Comparison of ENCODE assay signal across 8 cellular contexts in the genomic region with DNA sequence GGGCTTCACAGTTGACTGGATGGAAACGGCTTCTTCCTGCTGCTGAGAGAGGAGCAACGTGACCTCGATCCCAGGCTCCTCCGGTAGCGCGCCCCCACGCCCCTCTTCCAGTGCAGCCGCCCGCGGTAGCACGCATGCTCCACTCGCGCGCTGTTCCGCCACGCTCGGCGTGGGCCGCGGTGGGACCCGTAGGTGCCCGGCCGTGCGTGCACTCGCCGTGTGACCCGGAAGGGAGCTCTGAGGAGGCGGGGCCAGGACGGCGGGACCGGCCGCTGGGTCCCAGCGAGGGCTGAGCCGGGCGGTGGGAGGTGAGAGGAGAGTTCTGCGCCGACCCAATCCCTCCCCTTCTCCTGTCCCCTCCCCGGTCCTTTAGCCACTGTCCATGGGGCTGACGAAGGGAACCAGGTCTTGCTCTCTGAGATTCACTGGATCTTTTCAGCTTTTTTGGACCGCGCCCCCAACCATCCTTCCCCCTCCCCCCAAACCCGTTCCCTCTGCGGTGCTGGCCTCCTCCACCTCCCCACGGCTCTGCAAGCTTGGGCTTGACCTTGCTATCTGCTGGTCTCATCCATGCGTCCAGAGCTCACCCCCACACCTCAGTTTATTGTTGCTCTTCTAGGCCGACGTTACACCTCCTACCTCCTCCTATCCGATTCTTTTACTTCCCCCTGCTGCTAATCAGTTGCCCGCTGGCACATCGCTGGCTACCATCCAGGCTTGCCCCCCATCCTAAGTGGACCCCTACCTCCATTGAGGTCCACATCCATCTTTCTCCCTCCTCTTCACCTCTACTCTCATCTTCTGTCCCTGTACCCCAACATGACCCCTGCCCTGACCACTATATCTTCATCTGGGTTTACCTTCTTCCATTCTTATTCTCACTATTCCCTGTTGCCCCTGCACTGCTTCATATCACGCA. TPM values are rescaled to one million over a fixed set of nuclear protein-coding genes. Genes with fewer than 3 reads are reported as not detected.
DNase-seq lines count a peak whose midpoint lies in the region; ATAC-seq and TF ChIP-seq lines count a peak whose summit lies in the region.

A gene (plus strand): TSS at position 255 of the 919 bp plus-strand sequence. CDS start 2,115 bp downstream, outside the sequence.

- peak within 1 kb of the TSS; percentile 94 for H3K4me2 ChIP-seq in MM.1S (ENCODE audit: low read depth, low read length)

- intact Hi-C loops in heart right ventricle (cut with DNase I) (loop anchor here in 1 of 10 donors (10.0 kb wide), 1 partner anchor 323 kb away; no protein-coding TSS in a partner anchor), posterior vena cava (cut with DNase I) (loop anchor here in 1 of 2 donors (10.0 kb wide), 1 partner anchor 143 kb away; no protein-coding TSS in a partner anchor), transverse colon (cut with DNase I; ENCODE audit: low total_unique reads) (no loop called here)

- H3K4me3 ChIP-seq in MM.1S (ENCODE audit: low read length): peak within 1 kb of the TSS; percentile 87
- H3K4me3 ChIP-seq in heart right ventricle: peak within 1 kb of the TSS; percentile 45 to 89 (median 78)
- peak within 1 kb of the TSS; percentile 57 to 75 (median 70) for H3K4me3 ChIP-seq in transverse colon

- H3K9ac ChIP-seq in MM.1S (ENCODE audit: low read length): peak within 1 kb of the TSS; percentile 72

- H2AFZ ChIP-seq in MM.1S (ENCODE audit: low read length): peak within 1 kb of the TSS; percentile 98

- H3K9me3 ChIP-seq in MM.1S (replicated peaks; ENCODE audit: insufficient read depth, low read length) (no peaks in the 10 kb centered on the region), heart right ventricle (no peaks in the 10 kb centered on the region), transverse colon (no peaks in the 10 kb centered on the region)

- H3K4me1 ChIP-seq in MM.1S (ENCODE audit: low read length) (peaks cover 8% of the 10 kb centered on the region; the same call in 1 of the 2 replicates), heart right ventricle (peaks cover 0 to 30% (median 17%) of the 10 kb centered on the region in 9 donors), transverse colon (peaks cover 0 to 21% (median 19%) of the 10 kb centered on the region in 4 donors)

- WGBS in heart right ventricle, 2 donors: 1 to 2% methylated on average over 50 to 51 of the region's 51 CpGs
- WGBS in transverse colon (ENCODE audit: low coverage in 1 of 2), 2 donors: 1 to 2% methylated on average over 12 to 28 of the region's 51 CpGs

- no peaks in the 10 kb centered on the region for H4K20me1 ChIP-seq in MM.1S (ENCODE audit: insufficient read depth, low read length)

- peak; percentile 95 to 99 (median 97) for ATAC-seq in heart right ventricle

- H3K36me3 ChIP-seq in MM.1S (replicated peaks; ENCODE audit: insufficient read depth, low read length) (no peaks in the 10 kb centered on the region; the same call in 1 of the 2 replicates), heart right ventricle (peaks cover 4 to 74% (median 28%) of the 10 kb centered on the region in 9 donors), transverse colon (peaks cover 0 to 19% (median 11%) of the 10 kb centered on the region in 4 donors)

- TF ChIP-seq POLR2A in transverse colon (IDR thresholded peaks at IDR 0.05): peak; percentile 77

- TF ChIP-seq CTCF in MM.1S (IDR thresholded peaks at IDR 0.05; ENCODE audit: low read length) (no peak), heart right ventricle (IDR thresholded peaks at IDR 0.05) (no peak), transverse colon (IDR thresholded peaks at IDR 0.05) (no peak)

- peaks cover 22% of the 10 kb centered on the region for H3K79me2 ChIP-seq in MM.1S (ENCODE audit: low read length)

- no peaks in the 10 kb centered on the region for H3K27me3 ChIP-seq in MM.1S (replicated peaks; ENCODE audit: insufficient read depth, low read length)
- no peaks in the 10 kb centered on the region for H3K27me3 ChIP-seq in heart right ventricle
- H3K27me3 ChIP-seq in transverse colon: no peaks in the 10 kb centered on the region

- H3K27ac ChIP-seq in MM.1S (ENCODE audit: low read length) (peak within 1 kb of the TSS; percentile 11; the same call in 1 of the 2 replicates), heart right ventricle (peak within 1 kb of the TSS in 9 of 10 donors; percentile 67 to 86 (median 76)), transverse colon (peak within 1 kb of the TSS; percentile 77 to 86 (median 82))

- H3F3A ChIP-seq in MM.1S (ENCODE audit: insufficient read depth, low read length): peaks cover 6% of the 10 kb centered on the region

- DNase-seq in GF-D8 (lab: John Stamatoyannopoulos, UW) (peak; percentile 32), H4 (ENCODE audit: low spot score) (peak; percentile 79), MM.1S (peak; percentile 83), T-helper 1 cell (peak; percentile 65 to 82 (median 74)), amniotic epithelial cell (ENCODE audit: low read depth) (peak; percentile 71), heart right ventricle (peak; percentile 86 to 90), posterior vena cava (ENCODE audit: low spot score) (peak; percentile 96), transverse colon (peak; percentile 90)

- in situ Hi-C loops in transverse colon (cut with MboI; ENCODE audit: low pct_ligation_motif_present in 1 of 4, low pct_unique_long_range_greater_than_20kb in 1 of 4, low sequenced_read_pairs in 3 of 4): no loop called here

- H3K9me2 ChIP-seq in MM.1S (replicated peaks; ENCODE audit: insufficient read depth, low read length): no peaks in the 10 kb centered on the region

- no peak for TF ChIP-seq EP300 in transverse colon (IDR thresholded peaks at IDR 0.05; ENCODE audit: low read depth)

RNA-seq across cellular contexts. Expression of the gene that starts here (rescaled TPM):
- 18.2 and 18.5 TPM in 2 replicates for total RNA-seq in H4 (2014; rRNA removed; shearing (Covaris generic))
- 10 to 100 TPM in 8 of 10 donors, 1 to 10 TPM in 2; 7.8 to 17.1 (median 13.4) TPM for total RNA-seq in heart right ventricle
- polyA plus RNA-seq in heart right ventricle: 10 to 100 TPM in 1 of 2 donors, 1 to 10 TPM in 1; 9.0 to 32.0 TPM
- 10 to 100 TPM; 24.5 to 25.5 TPM for total RNA-seq in posterior vena cava
- 10 to 100 TPM; 41.1 to 69.9 (median 50.3) TPM for total RNA-seq in transverse colon

Comparison
In these comparisons a context has a peak if more than half of its experiments do, and no peak if none do; other contexts are left out.
1. Peak in every context shown above with its lines: DNase-seq, ATAC-seq, H3K4me3 ChIP-seq and H3K27ac ChIP-seq.
2. DNase-seq: peak in every context shown above with its lines; median percentile 96 in posterior vena cava; 90 in transverse colon; 88 in heart right ventricle; 83 in MM.1S; 79 in H4; 74 in T-helper 1 cell; 71 in amniotic epithelial cell; 32 in GF-D8.
3. H3K27ac ChIP-seq: peak in every context shown above with its lines; median percentile 82 in transverse colon; 76 in heart right ventricle; 11 in MM.1S.